In genomic region chr4:108155373-108155772, GRCh38 we compare ENCODE assay signal across 11 cellular contexts. TPM values are rescaled to one million over a fixed set of nuclear protein-coding genes. Genes with fewer than 3 reads are reported as not detected.
DNase-seq lines count a peak whose midpoint lies in the region; ATAC-seq and TF ChIP-seq lines count a peak whose summit lies in the region.
"Had no signal": no experiment of that assay in that cellular context is flagged by ENCODE, and none has a peak within 500 bp of the region (broad histone marks: within the 10 kb centered on the region; RNA-seq: fewer than 3 reads in every experiment).

No MANE protein-coding gene starts in this region.

- H3K4me3 ChIP-seq in BLaER1 treated with 17β-estradiol and CSF1 and Interleukin-3, amounts not matched to agents 10 nM and 100 nM, result no peak overlapping the region
- H3K4me3 ChIP-seq in ascending aorta (no peak overlapping the region), A673 (ENCODE audit: low read depth, low read length, poor library complexity, severe bottlenecking) (no peak overlapping the region)

- peak overlapping the region; percentile 31 to 94 (median 61) for H3K4me2 ChIP-seq in BLaER1 treated with 17β-estradiol and CSF1 and Interleukin-3, amounts not matched to agents 10 nM and 100 nM

- H3K9me3 ChIP-seq in BLaER1 treated with 17β-estradiol and CSF1 and Interleukin-3, amounts not matched to agents 10 nM and 100 nM (replicated peaks in 1 of 11), result peaks cover 0 to 17% (median 0%) of the 10 kb centered on the region in 11 experiments; a peak in 11 of 22 replicates
- H3K9me3 ChIP-seq in ascending aorta (no peaks in the 10 kb centered on the region), A673 (ENCODE audit: low read depth, low read length, poor library complexity, severe bottlenecking) (no peaks in the 10 kb centered on the region)

- DNase-seq in H4 (ENCODE audit: low spot score) (peak; percentile 42), iPS-NIHi7 (ENCODE audit: extremely low spot score) (peak; percentile 50), SKM-1 treated with dmso at 0.1 percent for 144 hours (lab: John Stamatoyannopoulos, UW; ENCODE audit: unreplicated experiment) (no peak), ascending aorta (ENCODE audit: low spot score in 2 of 2) (no peak), A673 (ENCODE audit: low spot score) (no peak)
- no peak for DNase-seq in activated T-helper 1 cell treated with anti-CD3 and anti-CD28 coated beads, Interleukin-12 subunit alpha, Interleukin-12 subunit beta, Interleukin-2, Interleukin-4 antibody, amounts not matched to agents 30 ng/mL and 10 ng/mL and 1 ng/mL, durations not matched to agents 14 hours and 24 hours and 36 hours (ENCODE audit: low spot score)
- DNase-seq: NK-92 treated with Interleukin-12 subunit alpha and Interleukin-12 subunit beta, amount 100 ng/mL, for 24 hours; occipital lobe had no signal

- intact Hi-C loops in activated T-helper 1 cell treated with anti-CD3 and anti-CD28 coated beads, Interleukin-12 subunit alpha, Interleukin-12 subunit beta, Interleukin-2, Interleukin-4 antibody, amounts not matched to agents 30 ng/mL and 10 ng/mL and 1 ng/mL, durations not matched to agents 14 hours and 24 hours and 36 hours (cut with micrococcal nuclease), result loop anchor here (1.0 to 10.0 kb wide), 2 partner anchors 11 to 1659 kb away; partner anchors contain the start of gene GAR1
- intact Hi-C loops in ascending aorta (cut with DNase I), result no loop called here
- intact Hi-C loops in A673 (cut with micrococcal nuclease; ENCODE audit: unreplicated experiment), result loop anchor here (10.0 kb wide), 1 partner anchor 319 kb away; no protein-coding TSS in a partner anchor

- POLR2A ChIA-PET in A673 (lab: Charles Lee; ENCODE audit: low non-redundant PET), result no interaction called here

- peak overlapping the region in 2 of 11 experiments; percentile 14 to 16; a peak in 3 of 22 replicates for H3K9ac ChIP-seq in BLaER1 treated with 17β-estradiol and CSF1 and Interleukin-3, amounts not matched to agents 10 nM and 100 nM

- CTCF ChIA-PET in A673 (lab: Charles Lee), result no interaction called here

- peaks cover 42% of the 10 kb centered on the region for H3K36me3 Mint-ChIP-seq in activated T-helper 1 cell treated with anti-CD3 and anti-CD28 coated beads, Interleukin-12 subunit alpha, Interleukin-12 subunit beta, Interleukin-2, Interleukin-4 antibody, amounts not matched to agents 30 ng/mL and 10 ng/mL and 1 ng/mL, durations not matched to agents 14 hours and 24 hours and 36 hours (ENCODE audit: low read depth)

- H4K20me1 ChIP-seq in BLaER1 treated with 17β-estradiol and CSF1 and Interleukin-3, amounts not matched to agents 10 nM and 100 nM, result peaks cover 0 to 100% (median 23%) of the 10 kb centered on the region in 11 experiments; a peak in 12 of 22 replicates

- H3K4me1 Mint-ChIP-seq in activated T-helper 1 cell treated with anti-CD3 and anti-CD28 coated beads, Interleukin-12 subunit alpha, Interleukin-12 subunit beta, Interleukin-2, Interleukin-4 antibody, amounts not matched to agents 30 ng/mL and 10 ng/mL and 1 ng/mL, durations not matched to agents 14 hours and 24 hours and 36 hours (ENCODE audit: low read depth), result peaks cover 84% of the 10 kb centered on the region

- H3K27me3 ChIP-seq in BLaER1 treated with 17β-estradiol and CSF1 and Interleukin-3, amounts not matched to agents 10 nM and 100 nM, result peaks cover 32 to 66% (median 57%) of the 10 kb centered on the region in 11 experiments
- H3K27me3 ChIP-seq in ascending aorta, result no peaks in the 10 kb centered on the region
- H3K27me3 ChIP-seq in A673 (replicated peaks; ENCODE audit: insufficient read depth, low read depth, low read length, poor library complexity), result peaks cover 20% of the 10 kb centered on the region

- peaks cover 0 to 84% (median 34%) of the 10 kb centered on the region in 11 experiments; a peak in 17 of 22 replicates for H3K36me3 ChIP-seq in BLaER1 treated with 17β-estradiol and CSF1 and Interleukin-3, amounts not matched to agents 10 nM and 100 nM
- no peaks in the 10 kb centered on the region for H3K36me3 ChIP-seq in ascending aorta
- H3K36me3 ChIP-seq in A673 (ENCODE audit: insufficient read depth, low read length, poor library complexity, severe bottlenecking), result no peaks in the 10 kb centered on the region

- peaks cover 43 to 96% (median 77%) of the 10 kb centered on the region in 10 experiments for H3K4me1 ChIP-seq in BLaER1 treated with 17β-estradiol and CSF1 and Interleukin-3, amounts not matched to agents 10 nM and 100 nM
- H3K4me1 ChIP-seq in ascending aorta (no peaks in the 10 kb centered on the region), A673 (ENCODE audit: insufficient read depth, low read length, poor library complexity, severe bottlenecking) (no peaks in the 10 kb centered on the region)

- peak overlapping the region; percentile 72 for H3K4me3 Mint-ChIP-seq in activated T-helper 1 cell treated with anti-CD3 and anti-CD28 coated beads, Interleukin-12 subunit alpha, Interleukin-12 subunit beta, Interleukin-2, Interleukin-4 antibody, amounts not matched to agents 30 ng/mL and 10 ng/mL and 1 ng/mL, durations not matched to agents 14 hours and 24 hours and 36 hours

- TF ChIP-seq CTCF in ascending aorta (IDR thresholded peaks at IDR 0.05) (no peak), A673 (conservative IDR thresholded peaks at IDR 0.05; ENCODE audit: low read depth, low read length) (no peak)

- no peaks in the 10 kb centered on the region for H3K27me3 Mint-ChIP-seq in activated T-helper 1 cell treated with anti-CD3 and anti-CD28 coated beads, Interleukin-12 subunit alpha, Interleukin-12 subunit beta, Interleukin-2, Interleukin-4 antibody, amounts not matched to agents 30 ng/mL and 10 ng/mL and 1 ng/mL, durations not matched to agents 14 hours and 24 hours and 36 hours (ENCODE audit: insufficient read depth)

- no peak for ATAC-seq in GM18873 (IDR thresholded peaks at IDR 0.05; ENCODE audit: low FRiP score, unreplicated experiment)

- no peaks in the 10 kb centered on the region for H3K9me3 Mint-ChIP-seq in activated T-helper 1 cell treated with anti-CD3 and anti-CD28 coated beads, Interleukin-12 subunit alpha, Interleukin-12 subunit beta, Interleukin-2, Interleukin-4 antibody, amounts not matched to agents 30 ng/mL and 10 ng/mL and 1 ng/mL, durations not matched to agents 14 hours and 24 hours and 36 hours

- peak overlapping the region; percentile 59 for H3K27ac Mint-ChIP-seq in activated T-helper 1 cell treated with anti-CD3 and anti-CD28 coated beads, Interleukin-12 subunit alpha, Interleukin-12 subunit beta, Interleukin-2, Interleukin-4 antibody, amounts not matched to agents 30 ng/mL and 10 ng/mL and 1 ng/mL, durations not matched to agents 14 hours and 24 hours and 36 hours

- BruUV-seq in A673 (replicated peaks; lab: Mats Ljungman, UMichigan), result no TSS peak

- peak overlapping the region in 8 of 11 experiments; percentile 16 to 63 (median 38); a peak in 13 of 22 replicates for H3K27ac ChIP-seq in BLaER1 treated with 17β-estradiol and CSF1 and Interleukin-3, amounts not matched to agents 10 nM and 100 nM
- H3K27ac ChIP-seq in ascending aorta (no peak overlapping the region), A673 (ENCODE audit: low read depth, low read length, poor library complexity, severe bottlenecking) (no peak overlapping the region)

RNA-seq across cellular contexts. Expression of gene LEF1, which starts 13.4 kb away (rescaled TPM):
- total RNA-seq in H4 (2014; rRNA removed; shearing (Covaris generic)), result 33.0 and 37.2 TPM in 2 replicates
- 133 and 139 TPM in 2 replicates for total RNA-seq in activated T-helper 1 cell treated with anti-CD3 and anti-CD28 coated beads, Interleukin-12 subunit alpha, Interleukin-12 subunit beta, Interleukin-2, Interleukin-4 antibody, amounts not matched to agents 30 ng/mL and 10 ng/mL and 1 ng/mL, durations not matched to agents 14 hours and 24 hours and 36 hours
- not detected for total RNA-seq in ascending aorta
- total RNA-seq in A673 (2021), result 2.5 and 2.7 TPM in 2 replicates
- total RNA-seq: dermis microvascular lymphatic vessel endothelial cell had no signal

Comparison
In these comparisons a context has a peak if more than half of its experiments do, and no peak if none do; other contexts are left out.
1. H3K27ac ChIP-seq: peak in BLaER1 treated with 17β-estradiol and CSF1 and Interleukin-3, amounts not matched to agents 10 nM and 100 nM (8 of 11); none in ascending aorta (0 of 2) and A673 (single experiment).
2. DNase-seq: peak in H4 (single experiment) and iPS-NIHi7 (single experiment); none in activated T-helper 1 cell treated with anti-CD3 and anti-CD28 coated beads, Interleukin-12 subunit alpha, Interleukin-12 subunit beta, Interleukin-2, Interleukin-4 antibody, amounts not matched to agents 30 ng/mL and 10 ng/mL and 1 ng/mL, durations not matched to agents 14 hours and 24 hours and 36 hours (single experiment), SKM-1 treated with dmso at 0.1 percent for 144 hours (single experiment), ascending aorta (0 of 2) and A673 (single experiment).